Comparison of ENCODE assay signal across 22 cellular contexts in genomic region chr16:14089283-14089823, GRCh38.
"Had no signal": no experiment of that assay in that cellular context is flagged by ENCODE, and none has a peak within 500 bp of the region (broad histone marks: within the 10 kb centered on the region; RNA-seq: fewer than 3 reads in every experiment).

No MANE protein-coding gene starts in this region.

- H3K36me3 ChIP-seq: brain microvascular endothelial cell had no signal

- H3K27ac Mint-ChIP-seq: activated B cell treated with CpG ODN at 0.5 μM for 24 hours; activated CD8-positive, alpha-beta T cell treated with anti-CD3 and anti-CD28 coated beads for 36 hours; activated naive CD4-positive, alpha-beta T cell treated with anti-CD3 and anti-CD28 coated beads, Interleukin-2, amount 10 ng/mL, durations not matched to agents 7 days and 5 days; activated naive CD8-positive, alpha-beta T cell treated with anti-CD3 and anti-CD28 coated beads, Interleukin-2, amount 50 U/mL, for 24 hours; mesothelial cell of epicardium; nephron progenitor cell had no signal

- H3K27me3 ChIP-seq: brain microvascular endothelial cell had no signal

- H3K4me3 ChIP-seq: lung had no signal

- H3K4me1 Mint-ChIP-seq: activated B cell treated with CpG ODN at 0.5 μM for 24 hours; activated naive CD4-positive, alpha-beta T cell treated with anti-CD3 and anti-CD28 coated beads, Interleukin-2, amount 10 ng/mL, durations not matched to agents 7 days and 5 days had no signal

- H3K9me3 Mint-ChIP-seq: activated B cell treated with CpG ODN at 0.5 μM for 24 hours; activated CD8-positive, alpha-beta T cell treated with anti-CD3 and anti-CD28 coated beads for 36 hours; activated naive CD4-positive, alpha-beta T cell treated with anti-CD3 and anti-CD28 coated beads, Interleukin-2, amount 10 ng/mL, durations not matched to agents 7 days and 5 days; activated naive CD8-positive, alpha-beta T cell treated with anti-CD3 and anti-CD28 coated beads, Interleukin-2, amount 50 U/mL, for 24 hours; activated T-cell treated with anti-CD3 and anti-CD28 coated beads, Interleukin-2, amount 50 U/mL, for 4 hours; mesothelial cell of epicardium; nephron progenitor cell had no signal

- H3K27ac ChIP-seq: brain microvascular endothelial cell had no signal

- ATAC-seq: activated CD8-positive, alpha-beta T cell treated with anti-CD3 and anti-CD28 coated beads for 36 hours; activated naive CD8-positive, alpha-beta T cell treated with anti-CD3 and anti-CD28 coated beads, Interleukin-2, amount 50 U/mL, for 24 hours; activated T-cell treated with anti-CD3 and anti-CD28 coated beads, Interleukin-2, amount 50 U/mL, for 4 hours had no signal

- DNase-seq: activated B cell treated with CpG ODN at 0.5 μM for 24 hours; activated CD4-positive, alpha-beta T cell treated with anti-CD3 and anti-CD28 coated beads for 48 hours; activated CD8-positive, alpha-beta T cell treated with anti-CD3 and anti-CD28 coated beads for 36 hours; activated effector memory CD4-positive, alpha-beta T cell treated with Interleukin-2 at 50 U/mL for 16 hours; activated naive CD4-positive, alpha-beta T cell treated with anti-CD3 and anti-CD28 coated beads, Interleukin-2, amount 10 ng/mL, durations not matched to agents 7 days and 5 days; activated naive CD8-positive, alpha-beta T cell treated with anti-CD3 and anti-CD28 coated beads, Interleukin-2, amount 50 U/mL, for 24 hours; activated T-cell treated with anti-CD3 and anti-CD28 coated beads, Interleukin-2, amount 50 U/mL, for 4 hours; brain microvascular endothelial cell; cerebellar nuclear complex; cortex of kidney; effector CD4-positive, alpha-beta T cell; islet precursor cell; left colon; nephron progenitor cell; stimulated activated CD4-positive, alpha-beta T cell treated with anti-CD3 and anti-CD28 coated beads, Interleukin-12 subunit alpha, Interleukin-12 subunit beta, amount 100 ng/mL, for 4 hours; stimulated activated CD4-positive, alpha-beta T cell treated with anti-CD3 and anti-CD28 coated beads, Interleukin-1b, Interleukin-23, amount 100 ng/mL, for 48 hours; stimulated activated naive CD4-positive, alpha-beta T cell treated with Interleukin-2 at 50 U/mL for 16 hours; SW 1271; T-helper 2 cell; trophoblast cell had no signal

- H3K4me3 Mint-ChIP-seq: activated B cell treated with CpG ODN at 0.5 μM for 24 hours; activated CD8-positive, alpha-beta T cell treated with anti-CD3 and anti-CD28 coated beads for 36 hours; activated naive CD4-positive, alpha-beta T cell treated with anti-CD3 and anti-CD28 coated beads, Interleukin-2, amount 10 ng/mL, durations not matched to agents 7 days and 5 days; activated naive CD8-positive, alpha-beta T cell treated with anti-CD3 and anti-CD28 coated beads, Interleukin-2, amount 50 U/mL, for 24 hours; activated T-cell treated with anti-CD3 and anti-CD28 coated beads, Interleukin-2, amount 50 U/mL, for 4 hours; mesothelial cell of epicardium; nephron progenitor cell had no signal

- H3K27me3 Mint-ChIP-seq: activated B cell treated with CpG ODN at 0.5 μM for 24 hours; activated CD8-positive, alpha-beta T cell treated with anti-CD3 and anti-CD28 coated beads for 36 hours; activated naive CD4-positive, alpha-beta T cell treated with anti-CD3 and anti-CD28 coated beads, Interleukin-2, amount 10 ng/mL, durations not matched to agents 7 days and 5 days; activated naive CD8-positive, alpha-beta T cell treated with anti-CD3 and anti-CD28 coated beads, Interleukin-2, amount 50 U/mL, for 24 hours had no signal
